20 cellular contexts compared by ENCODE assay signal in the genomic region with DNA sequence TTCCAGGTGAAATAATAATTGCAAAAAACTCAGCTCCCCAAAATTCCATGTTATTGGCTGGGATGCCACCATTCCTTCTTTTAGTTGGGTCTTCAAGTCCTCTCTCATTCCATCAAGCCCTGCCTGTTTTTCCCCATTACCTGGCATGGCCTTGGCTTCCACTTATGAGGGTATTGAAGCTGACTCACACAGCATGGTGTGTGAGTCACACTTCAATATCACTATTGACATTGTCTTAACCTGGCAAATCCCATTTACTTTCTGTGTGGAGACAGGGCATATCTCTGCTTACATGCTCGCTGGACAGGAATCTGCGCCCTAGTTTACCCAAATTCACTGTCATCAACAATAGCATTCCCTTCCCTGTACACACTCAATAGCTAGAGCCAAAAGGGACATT.
A peak's percentile ranks its signal among the peaks of the same experiment; 100 is the strongest.
DNase-seq lines count a peak whose midpoint lies in the region; ATAC-seq and TF ChIP-seq lines count a peak whose summit lies in the region.
"Had no signal": no experiment of that assay in that cellular context is flagged by ENCODE, and none has a peak within 500 bp of the region (broad histone marks: within the 10 kb centered on the region; RNA-seq: fewer than 3 reads in every experiment).

No MANE protein-coding gene starts in this region.

- 80% methylated on average over 1 of the region's 2 CpGs for WGBS in mammary epithelial cell (ENCODE audit: low coverage, missing lambda C conversion rate)
- WGBS in heart left ventricle, 4 donors, result 89 to 97% (median 93%) methylated on average over 2 of the region's 2 CpGs

- POLR2A ChIA-PET in A673 (lab: Charles Lee; ENCODE audit: low non-redundant PET), result no interaction called here

- peak overlapping the region; percentile 62 for H2AFZ ChIP-seq in mammary epithelial cell (ENCODE audit: low read depth, low read length)

- no peaks in the 10 kb centered on the region for H4K20me1 ChIP-seq in mammary epithelial cell (ENCODE audit: insufficient read depth, low read length)

- CTCF ChIA-PET in mammary epithelial cell (lab: Charles Lee; ENCODE audit: low non-redundant PET), result no interaction called here
- CTCF ChIA-PET in A673 (lab: Charles Lee), result no interaction called here

- H3K36me3 ChIP-seq in mammary epithelial cell (ENCODE audit: insufficient read depth, low read length) (no peaks in the 10 kb centered on the region), A673 (ENCODE audit: insufficient read depth, low read length, poor library complexity, severe bottlenecking) (no peaks in the 10 kb centered on the region), heart left ventricle (no peaks in the 10 kb centered on the region)
- H3K36me3 ChIP-seq: lower lobe of right lung, SJSA1 had no signal

- peaks cover 11% of the 10 kb centered on the region for H3K4me1 ChIP-seq in mammary epithelial cell (ENCODE audit: insufficient read depth, low read length)
- H3K4me1 ChIP-seq in A673 (ENCODE audit: insufficient read depth, low read length, poor library complexity, severe bottlenecking), result peaks cover 5% of the 10 kb centered on the region
- no peaks in the 10 kb centered on the region for H3K4me1 ChIP-seq in heart left ventricle
- H3K4me1 ChIP-seq: lower lobe of right lung, SJSA1 had no signal

- TF ChIP-seq CTCF in mammary epithelial cell (conservative IDR thresholded peaks at IDR 0.05 in 1 of 2, IDR thresholded peaks at IDR 0.05 in 1 of 2; ENCODE audit: extremely low read depth in 1 of 2, insufficient read depth in 1 of 2, low read depth in 1 of 2, low read length in 2 of 2) (no peak), A673 (conservative IDR thresholded peaks at IDR 0.05; ENCODE audit: low read depth, low read length) (no peak), heart left ventricle (IDR thresholded peaks at IDR 0.05) (no peak), foreskin fibroblast (IDR thresholded peaks at IDR 0.05; ENCODE audit: low read depth, low read length) (no peak)

- H3K79me2 ChIP-seq in mammary epithelial cell (ENCODE audit: insufficient read depth, low read length), result no peaks in the 10 kb centered on the region

- no peaks in the 10 kb centered on the region for H3K9me3 ChIP-seq in mammary epithelial cell (replicated peaks; ENCODE audit: insufficient read depth, low read length)
- peaks cover 4% of the 10 kb centered on the region for H3K9me3 ChIP-seq in A673 (ENCODE audit: low read depth, low read length, poor library complexity, severe bottlenecking)
- peaks cover 0 to 4% (median 0%) of the 10 kb centered on the region in 12 donors for H3K9me3 ChIP-seq in heart left ventricle
- H3K9me3 ChIP-seq: lower lobe of right lung, SJSA1 had no signal

- no peak for TF ChIP-seq POLR2A in heart left ventricle (IDR thresholded peaks at IDR 0.05)

- H3K4me3 ChIP-seq in mammary epithelial cell (replicated peaks in 1 of 3; ENCODE audit: insufficient read depth in 1 of 3, low read depth in 2 of 3, low read length in 3 of 3) (no peak overlapping the region), A673 (ENCODE audit: low read depth, low read length, poor library complexity, severe bottlenecking) (no peak overlapping the region), heart left ventricle (no peak overlapping the region), foreskin fibroblast (ENCODE audit: low read depth in 1 of 2, low read length in 2 of 2) (no peak overlapping the region)
- H3K4me3 ChIP-seq: lower lobe of right lung, SJSA1, smooth muscle cell had no signal

- H3K27me3 ChIP-seq in mammary epithelial cell (ENCODE audit: insufficient read depth, low read length), result no peaks in the 10 kb centered on the region
- no peaks in the 10 kb centered on the region for H3K27me3 ChIP-seq in A673 (replicated peaks; ENCODE audit: insufficient read depth, low read depth, low read length, poor library complexity)
- H3K27me3 ChIP-seq in heart left ventricle, result no peaks in the 10 kb centered on the region
- H3K27me3 ChIP-seq: SJSA1 had no signal

- in situ Hi-C loops in mammary epithelial cell (cut with MboI; ENCODE audit: low sequenced_read_pairs in 2 of 2), result no loop called here

- H3K27ac ChIP-seq in mammary epithelial cell (ENCODE audit: insufficient read depth, low read depth, low read length) (no peak overlapping the region), A673 (ENCODE audit: low read depth, low read length, poor library complexity, severe bottlenecking) (no peak overlapping the region), heart left ventricle (no peak overlapping the region)
- H3K27ac ChIP-seq: lower lobe of right lung, SJSA1 had no signal

- BruUV-seq in mammary epithelial cell (replicated peaks; lab: Mats Ljungman, UMichigan) (no TSS peak), A673 (replicated peaks; lab: Mats Ljungman, UMichigan) (no TSS peak)

- dilution Hi-C loops in mammary epithelial cell (cut with HindIII; ENCODE audit: low sequenced_read_pairs), result no loop called here

- ATAC-seq in heart left ventricle (no peak), HG03354 (IDR thresholded peaks at IDR 0.05; ENCODE audit: poor library complexity, severe bottlenecking, unreplicated experiment) (no peak)
- ATAC-seq: lower lobe of right lung, natural killer cell had no signal

- H3K4me2 ChIP-seq in mammary epithelial cell (ENCODE audit: insufficient read depth, low read depth, low read length), result peak overlapping the region; percentile 57
- H3K4me2 ChIP-seq: smooth muscle cell had no signal

- peak; percentile 39 for DNase-seq in ELR (ENCODE audit: low read depth)
- peak; percentile 43 for DNase-seq in NCI-H226
- DNase-seq in mammary epithelial cell, result peak; percentile 85
- peak; percentile 29 to 35 for DNase-seq in lung microvascular endothelial cell (ENCODE audit: low read depth in 2 of 2)
- DNase-seq in A673 (ENCODE audit: low spot score), result no peak
- DNase-seq in heart left ventricle, result no peak
- DNase-seq in foreskin fibroblast, result no peak
- DNase-seq: activated CD4-positive, alpha-beta T cell treated with anti-CD3 and anti-CD28 coated beads for 4 hours; activated CD8-positive, alpha-beta memory T cell treated with anti-CD3 and anti-CD28 coated beads, Interleukin-2, amount 50 U/mL, for 4 hours; AML-193; aorta; lower lobe of right lung; natural killer cell; NCI-H1694; NCI-H446 treated with DMSO at 0.1 percent for 48 hours; posterior cingulate gyrus; T-helper 9 cell had no signal

- no peak overlapping the region for H3K9ac ChIP-seq in mammary epithelial cell (ENCODE audit: insufficient read depth, low read length)

- intact Hi-C loops in mammary epithelial cell (cut with micrococcal nuclease) (no loop called here), A673 (cut with micrococcal nuclease; ENCODE audit: unreplicated experiment) (no loop called here), heart left ventricle (cut with DNase I) (no loop called here)

Comparison
In these comparisons a context has a peak if more than half of its experiments do, and no peak if none do; other contexts are left out.
1. DNase-seq: peak in ELR (single experiment), NCI-H226 (single experiment), mammary epithelial cell (single experiment) and lung microvascular endothelial cell (2 of 2); none in A673 (single experiment), heart left ventricle (0 of 5) and foreskin fibroblast (0 of 2).